In the genomic region with DNA sequence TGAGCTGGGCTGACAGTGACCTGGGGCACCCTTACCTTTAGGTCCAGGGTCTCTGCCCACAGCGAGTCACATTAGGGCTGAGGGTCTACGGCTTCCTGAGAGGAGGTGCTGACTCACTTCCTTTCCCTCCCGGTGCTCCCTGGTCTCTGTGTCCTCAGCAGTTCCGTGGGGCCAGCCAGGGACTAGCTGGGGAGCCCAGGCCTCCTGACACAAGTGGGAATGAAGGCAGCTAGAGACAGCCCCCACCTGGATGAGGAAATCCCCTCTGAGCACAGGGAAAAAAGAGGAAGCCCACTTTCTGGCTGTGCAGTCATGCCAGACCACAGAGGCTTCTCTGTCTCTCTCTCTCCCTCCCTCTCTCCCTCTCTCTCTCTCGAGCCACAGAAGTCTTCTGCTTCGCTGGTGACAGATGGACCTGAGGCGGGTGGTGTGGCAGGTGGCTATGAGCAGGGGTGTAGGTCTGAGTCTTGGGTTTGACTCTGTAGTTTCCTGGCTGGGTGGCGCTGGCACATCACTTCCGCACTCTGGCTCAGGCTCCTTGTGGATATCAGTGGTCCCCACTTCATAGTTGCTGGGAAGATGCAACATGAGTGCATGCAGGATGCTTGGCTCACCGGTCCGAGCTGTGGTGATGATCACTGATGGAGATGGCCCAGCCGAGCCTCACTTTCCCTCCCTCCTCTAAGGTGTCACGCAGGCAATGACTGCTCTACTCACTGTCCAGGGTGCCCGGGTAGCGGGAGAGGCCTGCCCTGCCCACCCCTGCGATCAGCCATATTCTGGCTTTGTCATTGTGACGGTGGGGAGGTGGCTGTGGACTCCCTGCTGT, we compare ENCODE assay signal across 9 cellular contexts. TPM values are rescaled to one million over a fixed set of nuclear protein-coding genes. Genes with fewer than 3 reads are reported as not detected.
DNase-seq lines count a peak whose midpoint lies in the region; ATAC-seq and TF ChIP-seq lines count a peak whose summit lies in the region.
"Had no signal": no experiment of that assay in that cellular context is flagged by ENCODE, and none has a peak within 500 bp of the region (broad histone marks: within the 10 kb centered on the region; RNA-seq: fewer than 3 reads in every experiment).

No MANE protein-coding gene starts in this region.

- H3K27me3 ChIP-seq in BLaER1 (no peaks in the 10 kb centered on the region), OCI-LY3 (ENCODE audit: low read depth, low read length) (no peaks in the 10 kb centered on the region)

- H2AFZ ChIP-seq in OCI-LY3 (ENCODE audit: low read depth, low read length) = no peak overlapping the region

- DNase-seq in fibroblast of the aortic adventitia (ENCODE audit: low read depth) = peak; percentile 31
- DNase-seq in stimulated activated CD4-positive, alpha-beta T cell treated with anti-CD3 and anti-CD28 coated beads, Interleukin-2, amount 100 ng/mL, for 48 hours = no peak
- DNase-seq in T-helper 2 cell = no peak
- no peak for DNase-seq in activated CD4-positive, alpha-beta T cell treated with anti-CD3 and anti-CD28 coated beads for 4 hours
- DNase-seq: NCI-H2029 treated with DMSO at 0.1 percent for 48 hours had no signal

- H3K27ac ChIP-seq in BLaER1 (peak overlapping the region; percentile 71), OCI-LY3 (ENCODE audit: low read length) (peak overlapping the region; percentile 98)

- H3K4me1 ChIP-seq in BLaER1 (peaks cover 92% of the 10 kb centered on the region), OCI-LY3 (ENCODE audit: low read length) (peaks cover 40% of the 10 kb centered on the region)

- H3K9ac ChIP-seq in BLaER1 (peak overlapping the region; percentile 27; the same call in 1 of the 2 replicates), OCI-LY3 (ENCODE audit: low read length) (peak overlapping the region; percentile 84; the same call in 1 of the 2 replicates)

- H4K20me1 ChIP-seq in BLaER1 (peaks cover 38% of the 10 kb centered on the region), OCI-LY3 (ENCODE audit: insufficient read depth, low read length) (no peaks in the 10 kb centered on the region)

- peaks cover 23% of the 10 kb centered on the region for H3K36me3 ChIP-seq in BLaER1
- peaks cover 19% of the 10 kb centered on the region for H3K36me3 ChIP-seq in OCI-LY3 (replicated peaks; ENCODE audit: low read depth, low read length)

- H3K79me2 ChIP-seq in OCI-LY3 (ENCODE audit: low read length) = peaks cover 78% of the 10 kb centered on the region

- H3K9me3 ChIP-seq in BLaER1 = no peaks in the 10 kb centered on the region
- no peaks in the 10 kb centered on the region for H3K9me3 ChIP-seq in OCI-LY3 (ENCODE audit: insufficient read depth, low read length)

- H3K4me2 ChIP-seq in BLaER1 (peak overlapping the region; percentile 99), OCI-LY3 (ENCODE audit: low read length) (peak overlapping the region; percentile 82)

- ATAC-seq in GM19351 (IDR thresholded peaks at IDR 0.05; ENCODE audit: unreplicated experiment) (peak; percentile 44), HG03457 (IDR thresholded peaks at IDR 0.05; ENCODE audit: unreplicated experiment) (no peak)

- H3K4me3 ChIP-seq in BLaER1 (0 out of 2 replicates have a peak overlapping the region, but pooled peaks have one; percentile 8), OCI-LY3 (ENCODE audit: low read length) (peak overlapping the region; percentile 99), fibroblast of the aortic adventitia (ENCODE audit: low read depth, low read length) (no peak overlapping the region)

- TF ChIP-seq CTCF in OCI-LY3 (IDR thresholded peaks at IDR 0.05; ENCODE audit: low read depth, low read length) (no peak), fibroblast of the aortic adventitia (IDR thresholded peaks at IDR 0.05; ENCODE audit: insufficient read depth, low read length) (no peak)

RNA-seq across cellular contexts. Expression of a gene that starts 3.5 kb away (rescaled TPM):
- 14.8 and 16.9 TPM in 2 replicates for total RNA-seq in fibroblast of the aortic adventitia (ENCODE audit: low replicate concordance)

RNA-seq across cellular contexts. Expression of a gene that starts 3.6 kb away (rescaled TPM):
- 38.1 and 68.4 TPM in 2 replicates for total RNA-seq in fibroblast of the aortic adventitia (ENCODE audit: low replicate concordance)

RNA-seq across cellular contexts. Expression of a gene that starts 27.0 kb away (rescaled TPM):
- 0.36 TPM in 1 of 2 replicates, not detected in the other for total RNA-seq in fibroblast of the aortic adventitia (ENCODE audit: low replicate concordance)
